Comparison of ENCODE assay signal across 1 cellular context in genomic region chr16:87921236-87921773, GRCh38.
TF ChIP-seq lines count a peak whose summit lies in the region.

No MANE protein-coding gene starts in this region.

TF ChIP-seq in H1, 55 proteins besides CTCF, POLR2A, EP300 and RAD21:
- TF ChIP-seq, protein P1, sequence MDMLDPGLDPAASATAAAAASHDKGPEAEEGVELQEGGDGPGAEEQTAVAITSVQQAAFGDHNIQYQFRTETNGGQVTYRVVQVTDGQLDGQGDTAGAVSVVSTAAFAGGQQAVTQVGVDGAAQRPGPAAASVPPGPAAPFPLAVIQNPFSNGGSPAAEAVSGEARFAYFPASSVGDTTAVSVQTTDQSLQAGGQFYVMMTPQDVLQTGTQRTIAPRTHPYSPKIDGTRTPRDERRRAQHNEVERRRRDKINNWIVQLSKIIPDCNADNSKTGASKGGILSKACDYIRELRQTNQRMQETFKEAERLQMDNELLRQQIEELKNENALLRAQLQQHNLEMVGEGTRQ (IDR thresholded peaks at IDR 0.05; ENCODE audit: low read length): peak; percentile 64
- TF ChIP-seq RFX5 (IDR thresholded peaks at IDR 0.05; ENCODE audit: borderline replicate concordance, low read depth, low read length) (no peak), SP2 (IDR thresholded peaks at IDR 0.05; ENCODE audit: low read length) (no peak), CTBP2 (IDR thresholded peaks at IDR 0.05; ENCODE audit: borderline replicate concordance, insufficient read depth, insufficient read length, low read length) (no peak), BCL11A (IDR thresholded peaks at IDR 0.05; ENCODE audit: low read depth in 2 of 2, low read length in 2 of 2) (no peak), GTF2F1 (IDR thresholded peaks at IDR 0.05; ENCODE audit: borderline replicate concordance, low read depth, low read length) (no peak), KDM5A (IDR thresholded peaks at IDR 0.05; ENCODE audit: low read length) (no peak)
